Comparison of ENCODE assay signal across 8 cellular contexts in genomic region chr1:21325231-21325718, GRCh38. TPM values are rescaled to one million over a fixed set of nuclear protein-coding genes. Genes with fewer than 3 reads are reported as not detected.
DNase-seq lines count a peak whose midpoint lies in the region; ATAC-seq, FAIRE-seq and TF ChIP-seq lines count a peak whose summit lies in the region.

No MANE protein-coding gene starts in this region.

- H3K27ac ChIP-seq in PC-9 = peak overlapping the region; percentile 94
- no peak overlapping the region for H3K27ac ChIP-seq in endodermal cell (ENCODE audit: low read depth, low read length)
- peak overlapping the region; percentile 64 to 93 (median 80) for H3K27ac ChIP-seq in pancreas

- H3K4me1 Mint-ChIP-seq in Calu3 (ENCODE audit: low read depth, unreplicated experiment) (peaks cover 53% of the 10 kb centered on the region), endodermal cell (peaks cover 78% of the 10 kb centered on the region)

- WGBS in endodermal cell (ENCODE audit: insufficient coverage in 1 of 2, insufficient read length in 1 of 2), 2 experiments = 73 to 93% methylated on average over 2 to 7 of the region's 7 CpGs
- WGBS in pancreas, 2 donors = 52 to 53% methylated on average over 7 of the region's 7 CpGs

- no TSS peak for BruUV-seq in Calu3 (replicated peaks; lab: Mats Ljungman, UMichigan)
- BruUV-seq in PC-9 (replicated peaks; lab: Mats Ljungman, UMichigan) = no TSS peak

- peaks cover 45% of the 10 kb centered on the region for H3K79me2 ChIP-seq in PC-9 (ENCODE audit: low read depth)

- H3K9me3 Mint-ChIP-seq in Calu3 (ENCODE audit: low read depth, unreplicated experiment) = no peaks in the 10 kb centered on the region
- H3K9me3 Mint-ChIP-seq in endodermal cell = no peaks in the 10 kb centered on the region

- H3K9me3 ChIP-seq in PC-9 (ENCODE audit: insufficient read depth, low read depth) (no peaks in the 10 kb centered on the region), endodermal cell (ENCODE audit: control insufficient read depth, low read length) (no peaks in the 10 kb centered on the region), pancreas (no peaks in the 10 kb centered on the region)

- H3K4me3 Mint-ChIP-seq in Calu3 (ENCODE audit: low read depth, unreplicated experiment) = peak overlapping the region; percentile 46
- H3K4me3 Mint-ChIP-seq in endodermal cell = no peak overlapping the region

- no peaks in the 10 kb centered on the region for H3K27me3 ChIP-seq in PC-9 (ENCODE audit: insufficient read depth, low read depth)
- H3K27me3 ChIP-seq in endodermal cell (ENCODE audit: control insufficient read depth, insufficient read depth, low read length, poor library complexity, severe bottlenecking) = no peaks in the 10 kb centered on the region
- no peaks in the 10 kb centered on the region for H3K27me3 ChIP-seq in pancreas

- ATAC-seq in pancreas (no peak), GM19397 (IDR thresholded peaks at IDR 0.05; ENCODE audit: unreplicated experiment) (no peak), HG03025 (IDR thresholded peaks at IDR 0.05; ENCODE audit: low FRiP score, unreplicated experiment) (no peak)

- peak overlapping the region; percentile 67 for H3K4me2 ChIP-seq in PC-9

- POLR2A ChIA-PET in PC-9 (lab: Charles Lee; ENCODE audit: unreplicated experiment) = interaction anchor here (0.5 to 0.7 kb wide), 6 partner anchors 19 to 699 kb away, joined by 3 to 13 read pairs (median 3); no protein-coding TSS in a partner anchor

- H3K36me3 Mint-ChIP-seq in Calu3 (ENCODE audit: insufficient read depth, unreplicated experiment) (peaks cover 20% of the 10 kb centered on the region), endodermal cell (ENCODE audit: low read depth) (peaks cover 3% of the 10 kb centered on the region)

- H3K36me3 ChIP-seq in PC-9 (ENCODE audit: low read depth) (no peaks in the 10 kb centered on the region), endodermal cell (ENCODE audit: control insufficient read depth, insufficient read depth, low read length) (no peaks in the 10 kb centered on the region), pancreas (no peaks in the 10 kb centered on the region)

- intact Hi-C loops in Calu3 (cut with micrococcal nuclease; ENCODE audit: unreplicated experiment) = no loop called here
- intact Hi-C loops in PC-9 (cut with micrococcal nuclease; ENCODE audit: unreplicated experiment) = loop anchor here (2.0 kb wide), 1 partner anchor 64 kb away; no protein-coding TSS in a partner anchor
- intact Hi-C loops in pancreas (cut with DNase I) = loop anchor here in 1 of 3 donors (10.0 kb wide), 1 partner anchor 50 kb away; no protein-coding TSS in a partner anchor

- H3K4me3 ChIP-seq in PC-9 (peak overlapping the region; percentile 24; the same call in 1 of the 2 replicates), endodermal cell (ENCODE audit: low read length) (no peak overlapping the region), pancreas (no peak overlapping the region)

- H3K9me2 ChIP-seq in PC-9 (ENCODE audit: insufficient read depth) = no peaks in the 10 kb centered on the region

- H2AFZ ChIP-seq in PC-9 = no peak overlapping the region

- H3K27me3 Mint-ChIP-seq in Calu3 (ENCODE audit: unreplicated experiment) (no peaks in the 10 kb centered on the region), endodermal cell (ENCODE audit: insufficient read depth) (no peaks in the 10 kb centered on the region)

- no peak for TF ChIP-seq CTCF in Calu3 (IDR thresholded peaks at IDR 0.05; ENCODE audit: unreplicated experiment)
- TF ChIP-seq CTCF in PC-9 (conservative IDR thresholded peaks at IDR 0.05) = no peak
- no peak for TF ChIP-seq CTCF in endodermal cell (conservative IDR thresholded peaks at IDR 0.05)
- TF ChIP-seq CTCF in pancreas (IDR thresholded peaks at IDR 0.05) = no peak

- no peaks in the 10 kb centered on the region for H4K20me1 ChIP-seq in PC-9 (ENCODE audit: insufficient read depth)

- H3K9ac ChIP-seq in endodermal cell (ENCODE audit: extremely low read depth, low read length, poor library complexity, severe bottlenecking) = no peak overlapping the region

- H3F3A ChIP-seq in PC-9 (ENCODE audit: insufficient read depth, low read depth) = peaks cover 46% of the 10 kb centered on the region

- H3K27ac Mint-ChIP-seq in Calu3 (ENCODE audit: unreplicated experiment) (peak overlapping the region; percentile 93), endodermal cell (peak overlapping the region; percentile 29)

- H3K4me1 ChIP-seq in PC-9 (replicated peaks; ENCODE audit: insufficient read depth) = peaks cover 76% of the 10 kb centered on the region
- H3K4me1 ChIP-seq in endodermal cell (ENCODE audit: control insufficient read depth, insufficient read depth, low read length) = peaks cover 44% of the 10 kb centered on the region
- peaks cover 64 to 95% (median 70%) of the 10 kb centered on the region in 3 donors for H3K4me1 ChIP-seq in pancreas

- no peak for FAIRE-seq in pancreas (lab: Jason Lieb, UNC)

- DNase-seq in Calu3 = no peak
- no peak for DNase-seq in PC-9
- no peak for DNase-seq in endodermal cell
- DNase-seq in pancreas = peak in 1 of 6 donors; percentile 21
- no peak for DNase-seq in NCI-H748 treated with DMSO at 0.1 percent for 48 hours (lab: John Stamatoyannopoulos, UW)
- no peak for DNase-seq in COLO829 (ENCODE audit: low spot score)

- CTCF ChIA-PET in Calu3 (lab: Charles Lee) (interaction anchor here (0.6 to 1.9 kb wide), 12 partner anchors 9 to 1618 kb away, joined by 3 to 8 read pairs (median 6); no protein-coding TSS in a partner anchor), PC-9 (lab: Charles Lee) (interaction anchor here (1.7 kb wide), 1 partner anchor 9 kb away, joined by 14 read pairs; no protein-coding TSS in a partner anchor)

RNA-seq across cellular contexts. Expression of gene ECE1, which starts 35.0 kb away (rescaled TPM):
- 83.0 and 101 TPM in 2 replicates for total RNA-seq in Calu3 (2022)
- 80.8 and 82.1 TPM in 2 replicates for total RNA-seq in PC-9 (2021)
- total RNA-seq in endodermal cell = 10 to 100 TPM; 47.8 to 57.9 TPM
- polyA plus RNA-seq in endodermal cell (2013, experiment 1 of 2) = 38.8 TPM
- polyA plus RNA-seq in endodermal cell (2013, experiment 2 of 2) = 42.8 TPM
- 100 to 1,000 TPM in 2 of 6 donors, 10 to 100 TPM in 4; 68.4 to 141 (median 89.1) TPM for total RNA-seq in pancreas
- 10 to 100 TPM; 38.1 to 59.8 TPM for polyA plus RNA-seq in pancreas
